8 cellular contexts compared by ENCODE assay signal in the genomic region with DNA sequence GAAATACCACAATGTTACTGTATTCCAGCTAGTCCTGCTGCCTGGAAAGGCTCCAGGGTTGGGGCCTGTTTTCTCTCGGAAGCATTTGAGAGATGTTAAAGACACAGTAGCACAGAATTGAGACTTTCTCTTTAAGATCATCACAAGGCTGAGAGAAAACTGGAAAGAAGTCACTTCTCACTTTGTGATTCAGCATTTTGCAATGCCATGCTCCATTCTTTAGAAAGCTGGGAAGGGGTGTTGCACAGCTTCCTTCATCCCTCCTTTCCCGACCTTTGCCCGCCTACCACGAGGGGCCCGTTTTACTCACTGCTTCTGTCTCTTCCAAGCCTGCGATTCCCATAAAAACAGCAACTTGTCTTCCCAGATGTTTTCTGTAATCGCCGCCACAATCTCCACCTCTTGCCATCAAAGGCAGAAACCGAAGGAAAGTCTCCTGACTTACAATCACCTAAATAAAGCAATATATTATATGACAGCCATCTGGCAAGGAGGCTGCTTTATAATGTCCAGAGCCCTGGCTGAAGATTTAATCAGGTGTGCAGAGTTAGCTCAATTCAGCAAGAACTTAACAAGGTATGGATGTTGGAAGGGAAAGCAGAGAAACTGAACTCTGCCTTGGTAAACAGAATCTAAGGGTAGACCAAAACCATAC. TPM values are rescaled to one million over a fixed set of nuclear protein-coding genes. Genes with fewer than 3 reads are reported as not detected.
A peak's percentile ranks its signal among the peaks of the same experiment; 100 is the strongest.
DNase-seq lines count a peak whose midpoint lies in the region; TF ChIP-seq lines count a peak whose summit lies in the region.

No MANE protein-coding gene starts in this region.

- no peaks in the 10 kb centered on the region for H4K20me1 ChIP-seq in MM.1S (ENCODE audit: insufficient read depth, low read length)

- H3K4me3 ChIP-seq in BJ (ENCODE audit: low read depth, low read length), result no peak overlapping the region
- no peak overlapping the region for H3K4me3 ChIP-seq in fibroblast of mammary gland (ENCODE audit: control insufficient read depth, low read depth, low read length)
- no peak overlapping the region for H3K4me3 ChIP-seq in MM.1S (ENCODE audit: low read length)

- H3K79me2 ChIP-seq in MM.1S (ENCODE audit: low read length), result no peaks in the 10 kb centered on the region

- no peak for TF ChIP-seq POLR2A in erythroblast (IDR thresholded peaks at IDR 0.05; ENCODE audit: low read length)

- DNase-seq in BJ (ENCODE audit: low read depth) (peak; percentile 94), RPMI7951 (ENCODE audit: low read depth) (peak; percentile 81), fibroblast of mammary gland (ENCODE audit: low read depth) (peak; percentile 97), pulmonary artery endothelial cell (ENCODE audit: low read depth, low spot score) (peak; percentile 50), erythroblast (lab: John Stamatoyannopoulos, UW) (no peak), MM.1S (no peak), NCI-H345 (lab: John Stamatoyannopoulos, UW) (no peak)
- no peak for DNase-seq in stimulated activated CD4-positive, alpha-beta T cell treated with anti-CD3 and anti-CD28 coated beads, Interleukin-15, amount 100 ng/mL, for 24 hours

- H3K4me1 ChIP-seq in MM.1S (ENCODE audit: low read length), result no peaks in the 10 kb centered on the region

- no peak overlapping the region for H3K9ac ChIP-seq in MM.1S (ENCODE audit: low read length)

- peaks cover under 1% of the 10 kb centered on the region; the same call in 1 of the 2 replicates for H3K36me3 ChIP-seq in BJ (ENCODE audit: control insufficient read depth, insufficient read depth, low read length)
- no peaks in the 10 kb centered on the region for H3K36me3 ChIP-seq in MM.1S (replicated peaks; ENCODE audit: insufficient read depth, low read length)

- H3K27me3 ChIP-seq in BJ (ENCODE audit: control insufficient read depth, insufficient read depth, low read length) (no peaks in the 10 kb centered on the region), MM.1S (replicated peaks; ENCODE audit: insufficient read depth, low read length) (no peaks in the 10 kb centered on the region)

- no peaks in the 10 kb centered on the region for H3K9me2 ChIP-seq in MM.1S (replicated peaks; ENCODE audit: insufficient read depth, low read length)

- TF ChIP-seq CTCF in BJ (IDR thresholded peaks at IDR 0.05; ENCODE audit: insufficient read depth, low read depth, low read length) (no peak), fibroblast of mammary gland (conservative IDR thresholded peaks at IDR 0.05; ENCODE audit: control insufficient read depth, insufficient read depth, low read depth, low read length) (no peak), MM.1S (IDR thresholded peaks at IDR 0.05; ENCODE audit: low read length) (no peak)

- H3K4me2 ChIP-seq in MM.1S (ENCODE audit: low read depth, low read length), result no peak overlapping the region

- CTCF ChIA-PET in BJ (lab: Yijun Ruan, JAX), result interaction anchor here (1.3 to 2.8 kb wide), 4 partner anchors 9 to 184 kb away, joined by 3 to 8 read pairs (median 7); no protein-coding TSS in a partner anchor

- POLR2A ChIA-PET in BJ (lab: Charles Lee), result interaction anchor here (1.3 kb wide), 1 partner anchor 10 kb away, joined by 4 read pairs; no protein-coding TSS in a partner anchor

- H3K27ac ChIP-seq in MM.1S (ENCODE audit: low read length), result no peak overlapping the region

- H3F3A ChIP-seq in MM.1S (ENCODE audit: insufficient read depth, low read length), result no peaks in the 10 kb centered on the region

- no peaks in the 10 kb centered on the region for H3K9me3 ChIP-seq in MM.1S (replicated peaks; ENCODE audit: insufficient read depth, low read length)

- no peak overlapping the region for H2AFZ ChIP-seq in MM.1S (ENCODE audit: low read length)

RNA-seq across cellular contexts. Expression of gene NOD1, which starts 18.9 kb away (rescaled TPM):
- polyA plus RNA-seq in BJ (2011; rRNA removed), result 3.3 TPM in 2 replicates
- polyA minus RNA-seq in BJ (2011; rRNA and poly(A)+ RNA removed), result 4.2 and 4.6 TPM in 2 replicates
- total RNA-seq in RPMI7951 (2014; rRNA removed; shearing (Covaris generic)), result 9.1 and 12.3 TPM in 2 replicates
- total RNA-seq in pulmonary artery endothelial cell, result 14.6 and 16.6 TPM in 2 replicates

RNA-seq across cellular contexts. Expression of gene GGCT, which starts 44.9 kb away (rescaled TPM):
- 16.5 and 18.8 TPM in 2 replicates for polyA plus RNA-seq in BJ (2011; rRNA removed)
- polyA minus RNA-seq in BJ (2011; rRNA and poly(A)+ RNA removed), result 2.3 and 6.4 TPM in 2 replicates
- total RNA-seq in RPMI7951 (2014; rRNA removed; shearing (Covaris generic)), result 98.3 and 113 TPM in 2 replicates
- 37.2 and 48.9 TPM in 2 replicates for total RNA-seq in pulmonary artery endothelial cell

Comparison
In these comparisons a context has a peak if more than half of its experiments do, and no peak if none do; other contexts are left out.
1. DNase-seq: peak in BJ (single experiment), RPMI7951 (single experiment), fibroblast of mammary gland (single experiment) and pulmonary artery endothelial cell (single experiment); none in stimulated activated CD4-positive, alpha-beta T cell treated with anti-CD3 and anti-CD28 coated beads, Interleukin-15, amount 100 ng/mL, for 24 hours (single experiment), erythroblast (0 of 2), MM.1S (single experiment) and NCI-H345 (single experiment).